16 cellular contexts compared by ENCODE assay signal in genomic region chr9:124045830-124046177, GRCh38. TPM values are rescaled to one million over a fixed set of nuclear protein-coding genes. Genes with fewer than 3 reads are reported as not detected.
DNase-seq lines count a peak whose midpoint lies in the region; ATAC-seq and TF ChIP-seq lines count a peak whose summit lies in the region.
"Had no signal": no experiment of that assay in that cellular context is flagged by ENCODE, and none has a peak within 500 bp of the region (broad histone marks: within the 10 kb centered on the region; RNA-seq: fewer than 3 reads in every experiment).

No MANE protein-coding gene starts in this region.

- in situ Hi-C loops in Panc1 (cut with HindIII; ENCODE audit: low pct_unique_long_range_greater_than_20kb, low sequenced_read_pairs) = no loop called here

- POLR2A ChIA-PET in Panc1 (lab: Charles Lee) = no interaction called here
- POLR2A ChIA-PET in Caco-2 (lab: Charles Lee) = no interaction called here

- no peak overlapping the region for H3K9ac ChIP-seq in neuronal stem cell (ENCODE audit: low read depth, low read length, poor library complexity)
- no peak overlapping the region for H3K9ac ChIP-seq in Karpas-422 (ENCODE audit: low read length)

- no peak overlapping the region for H4K91ac ChIP-seq in neuronal stem cell (ENCODE audit: low read depth, low read length, poor library complexity)

- H2AFZ ChIP-seq in ACC112 (ENCODE audit: low read length, unreplicated experiment) (no peak overlapping the region), neuronal stem cell (ENCODE audit: low read length) (peak overlapping the region; percentile 59), Karpas-422 (ENCODE audit: low read length) (no peak overlapping the region)

- ATAC-seq in Panc1 (no peak), HG02840 (IDR thresholded peaks at IDR 0.05; ENCODE audit: low FRiP score, unreplicated experiment) (no peak)

- no peaks in the 10 kb centered on the region for H3K36me3 Mint-ChIP-seq in glutamatergic neuron (ENCODE audit: unreplicated experiment)
- no peaks in the 10 kb centered on the region for H3K36me3 Mint-ChIP-seq in Caco-2 (ENCODE audit: insufficient read depth, unreplicated experiment)
- H3K36me3 Mint-ChIP-seq in activated naive CD4-positive, alpha-beta T cell treated with anti-CD3 and anti-CD28 coated beads, Interleukin-2, amount 10 ng/mL, durations not matched to agents 7 days and 5 days = no peaks in the 10 kb centered on the region
- H3K36me3 Mint-ChIP-seq: activated CD4-positive, alpha-beta memory T cell treated with anti-CD3 and anti-CD28 coated beads for 36 hours; activated naive CD4-positive, alpha-beta T cell treated with anti-CD3 and anti-CD28 coated beads, Interleukin-2, amount 50 U/mL, for 72 hours; mesothelial cell of epicardium had no signal

- H3K27ac Mint-ChIP-seq in glutamatergic neuron (ENCODE audit: unreplicated experiment) (no peak overlapping the region), Caco-2 (ENCODE audit: unreplicated experiment) (no peak overlapping the region)
- H3K27ac Mint-ChIP-seq in activated naive CD4-positive, alpha-beta T cell treated with anti-CD3 and anti-CD28 coated beads, Interleukin-2, amount 10 ng/mL, durations not matched to agents 7 days and 5 days = no peak overlapping the region
- H3K27ac Mint-ChIP-seq: activated CD4-positive, alpha-beta memory T cell treated with anti-CD3 and anti-CD28 coated beads for 36 hours; activated naive CD4-positive, alpha-beta T cell treated with anti-CD3 and anti-CD28 coated beads, Interleukin-2, amount 50 U/mL, for 72 hours; dendritic cell treated with granulocyte-macrophage colony-stimulating factor and Interleukin-4, amounts not matched to agents 40 ng/mL and 50 ng/mL, for 4 days; mesothelial cell of epicardium; T-helper 2 cell treated with Interferon-gamma antibody and Interleukin-4, amounts not matched to agents 5 μg/mL and 100 μg/mL, for 36 hours had no signal

- no peaks in the 10 kb centered on the region for H3K79me1 ChIP-seq in neuronal stem cell (ENCODE audit: low read depth, low read length)

- H3K27me3 ChIP-seq in ACC112 (ENCODE audit: insufficient read depth, low read length) (peaks cover 7% of the 10 kb centered on the region), Panc1 (ENCODE audit: control insufficient read depth, insufficient read depth, low read length) (no peaks in the 10 kb centered on the region), neuronal stem cell (ENCODE audit: control insufficient read depth in 3 of 3, insufficient read depth in 3 of 3, low read depth in 1 of 3, low read length in 3 of 3) (peaks cover 0 to 76% (median 0%) of the 10 kb centered on the region in 3 experiments), Caco-2 (replicated peaks; ENCODE audit: control insufficient read depth, insufficient read depth, low read length) (no peaks in the 10 kb centered on the region), Karpas-422 (ENCODE audit: low read length) (no peaks in the 10 kb centered on the region)

- CTCF ChIA-PET in Panc1 (lab: Charles Lee) = no interaction called here
- CTCF ChIA-PET in Caco-2 (lab: Charles Lee) = no interaction called here
- CTCF ChIA-PET in activated naive CD4-positive, alpha-beta T cell treated with anti-CD3 and anti-CD28 coated beads, Interleukin-2, amount 10 ng/mL, durations not matched to agents 7 days and 5 days (lab: Charles Lee) = no interaction called here

- H3K4ac ChIP-seq in neuronal stem cell (ENCODE audit: low read length) = no peak overlapping the region

- no peak for DNase-seq in Panc1 (ENCODE audit: low read depth, low spot score)
- no peak for DNase-seq in glutamatergic neuron
- no peak for DNase-seq in neuronal stem cell (ENCODE audit: low spot score)
- DNase-seq in Caco-2 = no peak
- DNase-seq in Karpas-422 = no peak
- no peak for DNase-seq in activated naive CD4-positive, alpha-beta T cell treated with anti-CD3 and anti-CD28 coated beads, Interleukin-2, amount 10 ng/mL, durations not matched to agents 7 days and 5 days
- DNase-seq: DND-41 had no signal

- H3K14ac ChIP-seq in neuronal stem cell (ENCODE audit: low read length) = no peak overlapping the region

- H3K79me2 ChIP-seq in ACC112 (ENCODE audit: control insufficient read depth, insufficient read depth, low read length, unreplicated experiment) = no peaks in the 10 kb centered on the region
- H3K79me2 ChIP-seq in Karpas-422 (ENCODE audit: low read length) = no peaks in the 10 kb centered on the region

- H3K36me3 ChIP-seq in ACC112 (ENCODE audit: insufficient read depth, low read length) (no peaks in the 10 kb centered on the region), Panc1 (ENCODE audit: control insufficient read depth, insufficient read depth, low read length) (no peaks in the 10 kb centered on the region), neuronal stem cell (replicated peaks in 1 of 2; ENCODE audit: control insufficient read depth in 2 of 2, insufficient read depth in 2 of 2, low read length in 2 of 2) (no peaks in the 10 kb centered on the region), Caco-2 (ENCODE audit: control insufficient read depth, insufficient read depth, low read length) (no peaks in the 10 kb centered on the region), Karpas-422 (ENCODE audit: insufficient read depth, low read length) (no peaks in the 10 kb centered on the region)

- H3K4me1 ChIP-seq in ACC112 (ENCODE audit: control insufficient read depth, insufficient read depth, low read length, unreplicated experiment) = peaks cover 12% of the 10 kb centered on the region
- peaks cover 5% of the 10 kb centered on the region; the same call in 1 of the 2 replicates for H3K4me1 ChIP-seq in Panc1 (ENCODE audit: control insufficient read depth, insufficient read depth, low read length)
- peaks cover 0 to 9% of the 10 kb centered on the region in 2 donors for H3K4me1 ChIP-seq in neuronal stem cell (ENCODE audit: control insufficient read depth in 2 of 2, insufficient read depth in 1 of 2, low read depth in 1 of 2, low read length in 2 of 2)
- H3K4me1 ChIP-seq in Caco-2 = no peaks in the 10 kb centered on the region; the same call in 1 of the 2 replicates
- peaks cover under 1% of the 10 kb centered on the region for H3K4me1 ChIP-seq in Karpas-422 (ENCODE audit: low read length)

- H4K8ac ChIP-seq in neuronal stem cell (ENCODE audit: low read depth, low read length) = no peak overlapping the region

- H3K4me3 Mint-ChIP-seq in glutamatergic neuron (ENCODE audit: unreplicated experiment) (peak overlapping the region; percentile 50), Caco-2 (ENCODE audit: unreplicated experiment) (no peak overlapping the region)
- no peak overlapping the region for H3K4me3 Mint-ChIP-seq in activated naive CD4-positive, alpha-beta T cell treated with anti-CD3 and anti-CD28 coated beads, Interleukin-2, amount 10 ng/mL, durations not matched to agents 7 days and 5 days
- H3K4me3 Mint-ChIP-seq: activated CD4-positive, alpha-beta memory T cell treated with anti-CD3 and anti-CD28 coated beads for 36 hours; T-helper 2 cell treated with Interferon-gamma antibody and Interleukin-4, amounts not matched to agents 5 μg/mL and 100 μg/mL, for 36 hours had no signal

- peak overlapping the region; percentile 59 for H2BK5ac ChIP-seq in neuronal stem cell (ENCODE audit: low read length)

- no peak overlapping the region for H3K27ac ChIP-seq in ACC112 (ENCODE audit: low read depth, low read length)
- H3K27ac ChIP-seq in Panc1 (ENCODE audit: low read length) = 0 out of 2 replicates have a peak overlapping the region, but pooled peaks have one; percentile 23
- no peak overlapping the region for H3K27ac ChIP-seq in neuronal stem cell (replicated peaks; ENCODE audit: low read length)
- no peak overlapping the region for H3K27ac ChIP-seq in Karpas-422 (ENCODE audit: low read length)

- H3K4me3 ChIP-seq in ACC112 (ENCODE audit: low read depth, low read length) = peak overlapping the region; percentile 75
- H3K4me3 ChIP-seq in Panc1 (ENCODE audit: low read depth in 2 of 2, low read length in 2 of 2) = peak overlapping the region; percentile 31 to 47
- peak overlapping the region in 1 of 2 donors; percentile 64 for H3K4me3 ChIP-seq in neuronal stem cell (ENCODE audit: low read length in 2 of 2)
- no peak overlapping the region; the same call in 1 of the 2 replicates for H3K4me3 ChIP-seq in Caco-2 (ENCODE audit: low read depth, low read length)
- H3K4me3 ChIP-seq in Karpas-422 (ENCODE audit: low read length) = no peak overlapping the region

- no peak overlapping the region for H2AK5ac ChIP-seq in neuronal stem cell (ENCODE audit: low read depth, low read length)

- H3K23ac ChIP-seq in neuronal stem cell (ENCODE audit: low read depth, low read length, poor library complexity) = no peak overlapping the region

- H3K9me3 ChIP-seq in Panc1 (ENCODE audit: control insufficient read depth, insufficient read depth, low read depth, low read length) (no peaks in the 10 kb centered on the region), neuronal stem cell (replicated peaks in 1 of 2; ENCODE audit: control insufficient read depth in 2 of 2, insufficient read depth in 1 of 2, low read depth in 1 of 2, low read length in 2 of 2) (no peaks in the 10 kb centered on the region), Caco-2 (no peaks in the 10 kb centered on the region), Karpas-422 (ENCODE audit: low read length) (no peaks in the 10 kb centered on the region)

- H3K4me1 Mint-ChIP-seq in glutamatergic neuron (ENCODE audit: low read depth, unreplicated experiment) (peaks cover 4% of the 10 kb centered on the region), Caco-2 (ENCODE audit: low read depth, unreplicated experiment) (peaks cover 7% of the 10 kb centered on the region)
- H3K4me1 Mint-ChIP-seq in activated naive CD4-positive, alpha-beta T cell treated with anti-CD3 and anti-CD28 coated beads, Interleukin-2, amount 10 ng/mL, durations not matched to agents 7 days and 5 days = peaks cover 2% of the 10 kb centered on the region

- no peak overlapping the region for H2BK120ac ChIP-seq in neuronal stem cell (ENCODE audit: low read depth, low read length)

- H2BK15ac ChIP-seq in neuronal stem cell (ENCODE audit: low read length) = peak overlapping the region; percentile 0

- no CpG with 5 or more reads among the region's 18 CpGs for WGBS in neuronal stem cell (ENCODE audit: extremely low coverage in 2 of 2, insufficient read length in 2 of 2, insufficient replicate concordance in 1 of 2), 2 donors

- TF ChIP-seq CTCF in Panc1 (IDR thresholded peaks at IDR 0.05) (no peak), glutamatergic neuron (IDR thresholded peaks at IDR 0.05; ENCODE audit: partially characterized antibody, unreplicated experiment) (no peak), Caco-2 (IDR thresholded peaks at IDR 0.05; ENCODE audit: insufficient read depth in 1 of 2, low read depth in 1 of 2, low read length in 1 of 2, severe bottlenecking in 1 of 2, unreplicated experiment in 1 of 2) (no peak)

- intact Hi-C loops in Panc1 (cut with micrococcal nuclease; ENCODE audit: unreplicated experiment) (loop anchor here (10.0 kb wide), 1 partner anchor 501 kb away; no protein-coding TSS in a partner anchor), Caco-2 (cut with micrococcal nuclease; ENCODE audit: unreplicated experiment) (no loop called here)

- BruUV-seq in Panc1 (replicated peaks; lab: Mats Ljungman, UMichigan) (no TSS peak), Caco-2 (replicated peaks; lab: Mats Ljungman, UMichigan) (no TSS peak)

- peaks cover 6% of the 10 kb centered on the region for H3K9me3 Mint-ChIP-seq in glutamatergic neuron (ENCODE audit: unreplicated experiment)
- H3K9me3 Mint-ChIP-seq in Caco-2 (ENCODE audit: unreplicated experiment) = no peaks in the 10 kb centered on the region
- H3K9me3 Mint-ChIP-seq in activated naive CD4-positive, alpha-beta T cell treated with anti-CD3 and anti-CD28 coated beads, Interleukin-2, amount 10 ng/mL, durations not matched to agents 7 days and 5 days = no peaks in the 10 kb centered on the region
- H3K9me3 Mint-ChIP-seq: activated CD4-positive, alpha-beta memory T cell treated with anti-CD3 and anti-CD28 coated beads for 36 hours; activated naive CD4-positive, alpha-beta T cell treated with anti-CD3 and anti-CD28 coated beads, Interleukin-2, amount 50 U/mL, for 72 hours; dendritic cell treated with granulocyte-macrophage colony-stimulating factor and Interleukin-4, amounts not matched to agents 40 ng/mL and 50 ng/mL, for 4 days; mesothelial cell of epicardium; T-helper 2 cell treated with Interferon-gamma antibody and Interleukin-4, amounts not matched to agents 5 μg/mL and 100 μg/mL, for 36 hours had no signal

- H2BK12ac ChIP-seq in neuronal stem cell (ENCODE audit: low read length) = no peak overlapping the region

- no peaks in the 10 kb centered on the region for H3K9me2 ChIP-seq in Karpas-422 (replicated peaks; ENCODE audit: insufficient read depth, low read length)

- H3K4me2 ChIP-seq in neuronal stem cell (ENCODE audit: insufficient read depth, low read length, poor library complexity, severe bottlenecking) (peak overlapping the region; percentile 73), Karpas-422 (ENCODE audit: low read depth, low read length, poor library complexity, severe bottlenecking) (no peak overlapping the region)

- H3K18ac ChIP-seq in neuronal stem cell (ENCODE audit: low read length) = peak overlapping the region; percentile 97

- H3K27me3 Mint-ChIP-seq in glutamatergic neuron (ENCODE audit: unreplicated experiment) (peaks cover 20% of the 10 kb centered on the region), Caco-2 (ENCODE audit: insufficient read depth, unreplicated experiment) (peaks cover 3% of the 10 kb centered on the region)
- peaks cover 71% of the 10 kb centered on the region for H3K27me3 Mint-ChIP-seq in activated naive CD4-positive, alpha-beta T cell treated with anti-CD3 and anti-CD28 coated beads, Interleukin-2, amount 10 ng/mL, durations not matched to agents 7 days and 5 days

- no peaks in the 10 kb centered on the region for H4K20me1 ChIP-seq in Karpas-422 (ENCODE audit: insufficient read depth, low read depth, low read length)

RNA-seq across cellular contexts. Expression of gene LHX2, which starts 34.2 kb away (rescaled TPM):
- 0.36 TPM for total RNA-seq in Panc1 (2021; ENCODE audit: unreplicated experiment)
- not detected for polyA plus RNA-seq in Panc1 (2012; ENCODE audit: insufficient read length)
- 6.7 TPM for total RNA-seq in glutamatergic neuron (ENCODE audit: unreplicated experiment)
- polyA plus RNA-seq in neuronal stem cell (2013, experiment 1 of 2) = 373 TPM
- polyA plus RNA-seq in neuronal stem cell (2013, experiment 2 of 2) = 381 TPM
- 2.6 and 4.0 TPM in 2 replicates for total RNA-seq in Caco-2 (2022)
- total RNA-seq in Karpas-422 (2014; rRNA removed; shearing (Covaris generic); ENCODE audit: low replicate concordance) = not detected in 2 replicates
- total RNA-seq: activated CD4-positive, alpha-beta memory T cell treated with anti-CD3 and anti-CD28 coated beads for 36 hours; activated naive CD4-positive, alpha-beta T cell treated with anti-CD3 and anti-CD28 coated beads, Interleukin-2, amount 50 U/mL, for 72 hours; glomerular endothelial cell; mesothelial cell of epicardium; pulmonary artery endothelial cell had no signal

Comparison
In these comparisons a context has a peak if more than half of its experiments do, and no peak if none do; other contexts are left out.
1. H3K4me3 ChIP-seq: peak in ACC112 (single experiment) and Panc1 (2 of 2); none in Caco-2 (single experiment) and Karpas-422 (single experiment).